ENCODE assay signal across 24 cellular contexts in the genomic region with DNA sequence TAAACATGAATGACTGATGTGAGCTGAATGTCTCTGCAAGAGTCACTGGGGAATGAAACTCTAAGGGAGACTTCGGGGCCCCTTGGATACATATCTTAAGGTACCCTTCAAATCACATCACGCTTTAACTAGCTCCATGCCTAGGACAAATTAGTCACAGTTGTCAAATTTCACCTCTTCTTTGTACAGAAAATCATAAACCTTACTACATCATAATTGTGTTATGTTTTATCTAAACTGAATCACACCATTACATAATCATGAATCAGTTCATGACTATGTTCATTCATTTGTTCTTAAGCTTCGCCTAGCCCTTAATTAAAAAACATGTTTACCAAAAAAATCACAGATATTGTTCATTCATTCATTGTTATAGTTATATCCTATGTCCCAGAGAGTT. TPM values are rescaled to one million over a fixed set of nuclear protein-coding genes. Genes with fewer than 3 reads are reported as not detected.
A peak's percentile ranks its signal among the peaks of the same experiment; 100 is the strongest.
DNase-seq lines count a peak whose midpoint lies in the region; ATAC-seq, FAIRE-seq and TF ChIP-seq lines count a peak whose summit lies in the region.
"Had no signal": no experiment of that assay in that cellular context is flagged by ENCODE, and none has a peak within 500 bp of the region (broad histone marks: within the 10 kb centered on the region; RNA-seq: fewer than 3 reads in every experiment).

No MANE protein-coding gene starts in this region.

- H3K9ac ChIP-seq in kidney (ENCODE audit: low read length in 2 of 2) = no peak overlapping the region

- FAIRE-seq in bronchial epithelial cell (lab: Jason Lieb, UNC) (no peak), kidney (lab: Jason Lieb, UNC) (peak; percentile 37)
- FAIRE-seq: GM12878, H1, HepG2 had no signal

- H3K4me3 ChIP-seq in HEK293 (ENCODE audit: low read depth, low read length) (no peak overlapping the region), SJCRH30 (no peak overlapping the region), bronchial epithelial cell (ENCODE audit: low read depth, low read length) (no peak overlapping the region), kidney (ENCODE audit: low read length in 2 of 2) (no peak overlapping the region)
- H3K4me3 ChIP-seq: GM12878 had no signal

- no peak for ATAC-seq in GM21390 (IDR thresholded peaks at IDR 0.05; ENCODE audit: unreplicated experiment)
- ATAC-seq: GM12878, HepG2 had no signal

- TF ChIP-seq CTCF in HEK293 (tag by site-specific recombination; IDR thresholded peaks at IDR 0.05) (no peak), bronchial epithelial cell (IDR thresholded peaks at IDR 0.05; ENCODE audit: insufficient read depth, low read length, severe bottlenecking) (no peak), kidney (IDR thresholded peaks at IDR 0.05; ENCODE audit: borderline replicate concordance, extremely low read depth, insufficient read depth) (no peak)

- POLR2A ChIA-PET in HEK293 (lab: Yijun Ruan, JAX) = no interaction called here

- H3K4me1 ChIP-seq in HEK293 (ENCODE audit: control insufficient read depth, insufficient read depth, low read length) = no peaks in the 10 kb centered on the region
- H3K4me1 ChIP-seq in SJCRH30 = peaks cover 39% of the 10 kb centered on the region
- peaks cover 0 to 10% of the 10 kb centered on the region in 2 donors for H3K4me1 ChIP-seq in kidney (ENCODE audit: control insufficient read depth in 1 of 2, insufficient read depth in 1 of 2, low read depth in 1 of 2, low read length in 2 of 2)

- H3K9me3 ChIP-seq in HEK293 (ENCODE audit: control insufficient read depth, insufficient read depth, low read depth, low read length) (no peaks in the 10 kb centered on the region), SJCRH30 (replicated peaks) (0 out of 2 replicates have a peak, but pooled peaks cover 3% of the 10 kb centered on the region), kidney (ENCODE audit: control insufficient read depth in 1 of 2, low read length in 2 of 2) (no peaks in the 10 kb centered on the region)
- H3K9me3 ChIP-seq: BE2C had no signal

- DNase-seq in SJCRH30 (peak in 1 of 2 experiments; percentile 39), bronchial epithelial cell (ENCODE audit: low read depth) (peak; percentile 94), kidney (no peak), SW 1271 (lab: John Stamatoyannopoulos, UW) (no peak)
- no peak for DNase-seq in activated CD8-positive, alpha-beta memory T cell treated with anti-CD3 and anti-CD28 coated beads, Interleukin-2, amount 50 U/mL, for 48 hours
- DNase-seq: ACHN; BE2C; C1 segment of cervical spinal cord; CD4-positive, CD25-positive, alpha-beta regulatory T cell; CD8-positive, alpha-beta memory T cell; COR-L47; DMS 273 treated with DMSO at 0.1 percent for 48 hours; DMS53; DND-41; EL; H9 had no signal

- H3K27ac ChIP-seq in HEK293 (ENCODE audit: extremely low read depth, low read depth, low read length) (no peak overlapping the region), SJCRH30 (peak overlapping the region; percentile 41), kidney (ENCODE audit: low read depth in 2 of 2, low read length in 2 of 2) (no peak overlapping the region)

- intact Hi-C loops in kidney (cut with DNase I) = no loop called here

- no peaks in the 10 kb centered on the region for H3K36me3 ChIP-seq in HEK293 (ENCODE audit: control insufficient read depth in 2 of 2, insufficient read depth in 1 of 2, low read length in 2 of 2)
- H3K36me3 ChIP-seq in SJCRH30 = no peaks in the 10 kb centered on the region
- no peaks in the 10 kb centered on the region for H3K36me3 ChIP-seq in bronchial epithelial cell (ENCODE audit: control insufficient read depth, insufficient read depth, low read length)
- H3K36me3 ChIP-seq in kidney (ENCODE audit: control insufficient read depth in 1 of 2, insufficient read depth in 2 of 2, low read length in 2 of 2) = no peaks in the 10 kb centered on the region
- H3K36me3 ChIP-seq: BE2C had no signal

- CTCF ChIA-PET in HEK293 (lab: Yijun Ruan, JAX) = no interaction called here

- H3K27me3 ChIP-seq in SJCRH30 (no peaks in the 10 kb centered on the region), bronchial epithelial cell (ENCODE audit: control insufficient read depth, insufficient read depth, low read length) (no peaks in the 10 kb centered on the region)
- H3K27me3 ChIP-seq: BE2C had no signal

TF ChIP-seq in HEK293, 187 proteins besides CTCF, POLR2A, EP300 and RAD21:
- TF ChIP-seq INSM2 (tag by site-specific recombination; IDR thresholded peaks at IDR 0.05) = no peak
- TF ChIP-seq, protein P1, sequence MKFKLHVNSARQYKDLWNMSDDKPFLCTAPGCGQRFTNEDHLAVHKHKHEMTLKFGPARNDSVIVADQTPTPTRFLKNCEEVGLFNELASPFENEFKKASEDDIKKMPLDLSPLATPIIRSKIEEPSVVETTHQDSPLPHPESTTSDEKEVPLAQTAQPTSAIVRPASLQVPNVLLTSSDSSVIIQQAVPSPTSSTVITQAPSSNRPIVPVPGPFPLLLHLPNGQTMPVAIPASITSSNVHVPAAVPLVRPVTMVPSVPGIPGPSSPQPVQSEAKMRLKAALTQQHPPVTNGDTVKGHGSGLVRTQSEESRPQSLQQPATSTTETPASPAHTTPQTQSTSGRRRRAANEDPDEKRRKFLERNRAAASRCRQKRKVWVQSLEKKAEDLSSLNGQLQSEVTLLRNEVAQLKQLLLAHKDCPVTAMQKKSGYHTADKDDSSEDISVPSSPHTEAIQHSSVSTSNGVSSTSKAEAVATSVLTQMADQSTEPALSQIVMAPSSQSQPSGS (tag by site-specific recombination; IDR thresholded peaks at IDR 0.05; ENCODE audit: low read depth) = 0 out of 2 replicates have a peak, but pooled peaks have one; percentile 10

RNA-seq across cellular contexts. Expression of gene SLC13A1, which starts 2.1 kb away (rescaled TPM):
- total RNA-seq in SJCRH30 (2014; rRNA removed; shearing (Covaris generic)) = 0.03 and 0.14 TPM in 2 replicates
- not detected in 2 replicates for total RNA-seq in bronchial epithelial cell
- total RNA-seq in kidney = 10.1 TPM
- polyA plus RNA-seq in kidney (ENCODE audit: insufficient read depth, low read depth, low replicate concordance) = 17.0 TPM
- total RNA-seq: A172; CD4-positive, CD25-positive, alpha-beta regulatory T cell; CD8-positive, alpha-beta memory T cell; G401; H1; H9; HepG2 had no signal
- polyA plus RNA-seq: CD4-positive, CD25-positive, alpha-beta regulatory T cell; CD8-positive, alpha-beta memory T cell; GM12878; H1; HepG2; IgD-negative memory B cell had no signal
